ENCODE assay signal across 7 cellular contexts in the genomic region with DNA sequence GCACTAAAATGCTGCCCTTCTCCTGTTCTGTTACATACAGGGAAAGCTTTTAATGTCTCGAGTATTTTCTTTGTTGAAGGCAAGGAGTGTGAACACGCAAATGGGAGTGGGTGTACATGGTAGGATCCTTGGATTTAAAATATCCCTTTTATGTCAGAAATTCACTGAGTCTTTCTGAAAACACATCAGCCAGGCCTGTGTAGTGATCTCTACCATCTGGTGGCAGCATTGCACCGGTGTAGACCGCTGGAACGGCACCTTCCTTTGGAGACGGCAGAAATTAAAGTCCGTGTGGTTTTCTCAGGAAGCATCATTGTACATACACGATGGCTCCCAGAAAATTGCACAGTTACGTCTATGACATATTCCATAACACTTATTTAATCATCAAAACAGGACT.
DNase-seq lines count a peak whose midpoint lies in the region; ATAC-seq and TF ChIP-seq lines count a peak whose summit lies in the region.

No MANE protein-coding gene starts in this region.

- peak; percentile 61 for ATAC-seq in left lobe of liver
- no peak for ATAC-seq in GM19395 (IDR thresholded peaks at IDR 0.05; ENCODE audit: unreplicated experiment)
- no peak for ATAC-seq in GM21360 (IDR thresholded peaks at IDR 0.05; ENCODE audit: unreplicated experiment)
- no peak for ATAC-seq in GM18858 (IDR thresholded peaks at IDR 0.05; ENCODE audit: unreplicated experiment)

- CTCF ChIA-PET in RWPE1 (lab: Yijun Ruan, JAX), result no interaction called here

- POLR2A ChIA-PET in RWPE1 (lab: Yijun Ruan, JAX; ENCODE audit: low non-redundant PET), result no interaction called here

- DNase-seq in GF-D8 (lab: John Stamatoyannopoulos, UW) (peak; percentile 9), M059J (ENCODE audit: low read depth) (peak; percentile 3), RWPE1 (ENCODE audit: low spot score) (peak; percentile 7), left lobe of liver (ENCODE audit: low spot score) (no peak)

- no peak overlapping the region for H3K27ac ChIP-seq in RWPE1

- peak; percentile 54 for TF ChIP-seq CTCF in RWPE1 (conservative IDR thresholded peaks at IDR 0.05; ENCODE audit: low read depth)
